Comparison of ENCODE assay signal across 10 cellular contexts in the genomic region with DNA sequence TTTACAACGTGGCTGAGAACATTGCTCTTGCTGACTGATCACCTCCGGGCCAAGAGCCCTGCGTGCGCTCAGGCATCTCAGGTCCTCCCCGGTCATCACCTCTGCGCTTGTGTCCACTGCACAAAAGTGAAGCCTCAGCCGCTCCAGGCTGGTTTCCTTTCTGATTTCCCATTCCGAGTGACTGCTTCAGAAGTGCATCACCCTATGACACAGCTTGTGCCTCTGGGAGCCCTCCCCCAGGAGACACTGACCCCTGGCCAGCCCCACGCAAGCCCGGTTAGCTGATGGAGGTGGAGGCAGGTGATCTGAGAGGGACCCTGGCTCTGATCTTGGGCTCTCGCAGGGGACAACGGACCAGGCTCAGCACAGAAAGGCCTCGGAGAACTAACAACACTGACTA. TPM values are rescaled to one million over a fixed set of nuclear protein-coding genes. Genes with fewer than 3 reads are reported as not detected.
DNase-seq lines count a peak whose midpoint lies in the region; ATAC-seq, FAIRE-seq and TF ChIP-seq lines count a peak whose summit lies in the region.
"Had no signal": no experiment of that assay in that cellular context is flagged by ENCODE, and none has a peak within 500 bp of the region (broad histone marks: within the 10 kb centered on the region; RNA-seq: fewer than 3 reads in every experiment).

No MANE protein-coding gene starts in this region.

- H3K4me3 Mint-ChIP-seq in effector memory CD8-positive, alpha-beta T cell, result no peak overlapping the region
- no peak overlapping the region for H3K4me3 Mint-ChIP-seq in glutamatergic neuron (ENCODE audit: unreplicated experiment)

- no peaks in the 10 kb centered on the region for H3K9me3 ChIP-seq in DND-41 (ENCODE audit: insufficient read depth, low read length, severe bottlenecking)
- H3K9me3 ChIP-seq in trophoblast cell (ENCODE audit: insufficient read depth, low read depth, low read length), result no peaks in the 10 kb centered on the region

- H4K8ac ChIP-seq in trophoblast cell (ENCODE audit: low read depth, low read length), result peak overlapping the region; percentile 61

- H4K20me1 ChIP-seq in DND-41 (ENCODE audit: insufficient read depth, low read length), result no peaks in the 10 kb centered on the region

- H3K79me2 ChIP-seq in DND-41 (ENCODE audit: insufficient read depth, low read length) (peaks cover 6% of the 10 kb centered on the region; the same call in 1 of the 2 replicates), trophoblast cell (ENCODE audit: control insufficient read depth, insufficient read depth, low read length, poor library complexity) (peaks cover 17% of the 10 kb centered on the region)

- no peaks in the 10 kb centered on the region for H3K27me3 Mint-ChIP-seq in effector memory CD8-positive, alpha-beta T cell
- H3K27me3 Mint-ChIP-seq in glutamatergic neuron (ENCODE audit: unreplicated experiment), result peaks cover 3% of the 10 kb centered on the region

- peak overlapping the region; percentile 95 for H2BK12ac ChIP-seq in trophoblast cell (ENCODE audit: low read length)

- H3K36me3 Mint-ChIP-seq in effector memory CD8-positive, alpha-beta T cell (ENCODE audit: insufficient read depth), result peaks cover 3% of the 10 kb centered on the region
- H3K36me3 Mint-ChIP-seq in glutamatergic neuron (ENCODE audit: unreplicated experiment), result no peaks in the 10 kb centered on the region

- no peak overlapping the region for H3K23ac ChIP-seq in trophoblast cell (ENCODE audit: low read length)

- H3K79me1 ChIP-seq in trophoblast cell (ENCODE audit: low read length), result peaks cover 48% of the 10 kb centered on the region

- peak overlapping the region; percentile 58 for H3K4me2 ChIP-seq in DND-41 (ENCODE audit: insufficient read depth, low read length)
- H3K4me2 ChIP-seq in trophoblast cell (ENCODE audit: low read length), result no peak overlapping the region

- H3K27ac ChIP-seq in DND-41 (ENCODE audit: low read length), result peak overlapping the region; percentile 100
- H3K27ac ChIP-seq in trophoblast cell (ENCODE audit: low read depth, low read length), result peak overlapping the region; percentile 85

- peak overlapping the region; percentile 72 for H3K14ac ChIP-seq in trophoblast cell (ENCODE audit: low read length)

- H3K18ac ChIP-seq in trophoblast cell (ENCODE audit: low read length), result peak overlapping the region; percentile 81

- H2BK5ac ChIP-seq in trophoblast cell (ENCODE audit: low read depth, low read length, poor library complexity), result peak overlapping the region; percentile 71

- H3K4me1 ChIP-seq in DND-41 (ENCODE audit: insufficient read depth, low read length) (peaks cover 83% of the 10 kb centered on the region), trophoblast cell (ENCODE audit: control insufficient read depth in 1 of 2, insufficient read depth in 2 of 2, low read length in 2 of 2) (peaks cover 28 to 37% of the 10 kb centered on the region in 2 experiments)

- H3K4ac ChIP-seq in trophoblast cell (ENCODE audit: low read depth, low read length), result peak overlapping the region; percentile 16

- peak overlapping the region; percentile 96 to 97 for H3K27ac Mint-ChIP-seq in effector memory CD8-positive, alpha-beta T cell
- no peak overlapping the region for H3K27ac Mint-ChIP-seq in glutamatergic neuron (ENCODE audit: unreplicated experiment)

- peak overlapping the region; percentile 93 for H2BK120ac ChIP-seq in trophoblast cell (ENCODE audit: insufficient read depth, low read length, poor library complexity)

- WGBS in trophoblast cell (ENCODE audit: extremely low coverage, insufficient coverage, insufficient read length), result no CpG with 5 or more reads among the region's 13 CpGs

- no peak for TF ChIP-seq CTCF in DND-41 (IDR thresholded peaks at IDR 0.05; ENCODE audit: borderline replicate concordance, extremely low read depth, low read length, poor library complexity, severe bottlenecking)
- no peak for TF ChIP-seq CTCF in glutamatergic neuron (IDR thresholded peaks at IDR 0.05; ENCODE audit: partially characterized antibody, unreplicated experiment)

- DNase-seq in DND-41, result peak; percentile 30
- peak; percentile 73 for DNase-seq in RCC 7860 (ENCODE audit: low spot score)
- DNase-seq in effector memory CD8-positive, alpha-beta T cell, result no peak
- peak; percentile 40 to 48 for DNase-seq in trophoblast cell
- no peak for DNase-seq in NCI-H2171 (lab: John Stamatoyannopoulos, UW)
- no peak for DNase-seq in glutamatergic neuron
- DNase-seq in NCI-H1694 (lab: John Stamatoyannopoulos, UW), result no peak
- DNase-seq: mammary epithelial cell had no signal

- peak overlapping the region; percentile 67 for H2AFZ ChIP-seq in DND-41 (ENCODE audit: low read depth, low read length)
- H2AFZ ChIP-seq in trophoblast cell (ENCODE audit: insufficient read depth, low read length, poor library complexity), result peak overlapping the region; percentile 38

- H3K36me3 ChIP-seq in DND-41 (ENCODE audit: insufficient read depth, low read length) (peaks cover 8% of the 10 kb centered on the region), trophoblast cell (ENCODE audit: control insufficient read depth in 1 of 2, insufficient read depth in 2 of 2, low read length in 2 of 2) (no peaks in the 10 kb centered on the region)

- H3K27me3 ChIP-seq in DND-41 (ENCODE audit: insufficient read depth, low read length, poor library complexity) (no peaks in the 10 kb centered on the region), trophoblast cell (ENCODE audit: insufficient read depth, low read length) (no peaks in the 10 kb centered on the region)

- peak overlapping the region; percentile 90 for H4K91ac ChIP-seq in trophoblast cell (ENCODE audit: low read depth, low read length)

- H3K4me3 ChIP-seq in DND-41 (ENCODE audit: low read depth in 1 of 2, low read length in 2 of 2) (peak overlapping the region in 1 of 2 experiments; percentile 41; a peak in 2 of 4 replicates), trophoblast cell (ENCODE audit: low read depth, low read length) (no peak overlapping the region)

- peaks cover 18% of the 10 kb centered on the region in 2 donors for H3K4me1 Mint-ChIP-seq in effector memory CD8-positive, alpha-beta T cell (ENCODE audit: low read depth in 2 of 2)
- peaks cover 2% of the 10 kb centered on the region for H3K4me1 Mint-ChIP-seq in glutamatergic neuron (ENCODE audit: low read depth, unreplicated experiment)

- no peak for ATAC-seq in DND-41 (ENCODE audit: insufficient read depth, low read depth)
- ATAC-seq in effector memory CD8-positive, alpha-beta T cell (replicated peaks), result no peak
- ATAC-seq in HG02571 (IDR thresholded peaks at IDR 0.05; ENCODE audit: unreplicated experiment), result no peak

- peak overlapping the region; percentile 63 for H2AK5ac ChIP-seq in trophoblast cell (ENCODE audit: low read length)

- no peaks in the 10 kb centered on the region for H3K9me3 Mint-ChIP-seq in effector memory CD8-positive, alpha-beta T cell
- peaks cover 3% of the 10 kb centered on the region for H3K9me3 Mint-ChIP-seq in glutamatergic neuron (ENCODE audit: unreplicated experiment)

- H4K12ac ChIP-seq in trophoblast cell (ENCODE audit: low read depth, low read length), result no peak overlapping the region

- no peak for FAIRE-seq in RCC 7860 (lab: Jason Lieb, UNC)
- FAIRE-seq: endometrium had no signal

- H3K9ac ChIP-seq in DND-41 (ENCODE audit: low read depth, low read length), result peak overlapping the region; percentile 65
- H3K9ac ChIP-seq in trophoblast cell (ENCODE audit: low read length), result no peak overlapping the region

RNA-seq across cellular contexts. Expression of gene GNB1L, which starts 38.3 kb away (rescaled TPM):
- polyA plus RNA-seq in trophoblast cell (2013), result 10.4 and 11.5 TPM in 2 replicates
- total RNA-seq in glutamatergic neuron (ENCODE audit: unreplicated experiment), result 5.0 TPM

RNA-seq across cellular contexts. Expression of gene RTL10, which starts 38.3 kb away (rescaled TPM):
- 10.8 and 11.6 TPM in 2 replicates for polyA plus RNA-seq in trophoblast cell (2013)
- total RNA-seq in glutamatergic neuron (ENCODE audit: unreplicated experiment), result 12.1 TPM

RNA-seq across cellular contexts. Expression of gene COMT, which starts 48.6 kb away (rescaled TPM):
- 16.0 and 18.0 TPM in 2 replicates for polyA plus RNA-seq in trophoblast cell (2013)
- total RNA-seq in glutamatergic neuron (ENCODE audit: unreplicated experiment), result 34.8 TPM

RNA-seq across cellular contexts. Expression of gene TXNRD2, which starts 48.7 kb away (rescaled TPM):
- 2.2 and 2.6 TPM in 2 replicates for polyA plus RNA-seq in trophoblast cell (2013)
- 6.4 TPM for total RNA-seq in glutamatergic neuron (ENCODE audit: unreplicated experiment)

Comparison
In these comparisons a context has a peak if more than half of its experiments do, and no peak if none do; other contexts are left out.
1. DNase-seq: peak in DND-41 (single experiment), RCC 7860 (single experiment) and trophoblast cell (2 of 2); none in effector memory CD8-positive, alpha-beta T cell (0 of 3), NCI-H2171 (single experiment), glutamatergic neuron (single experiment) and NCI-H1694 (single experiment).